8 cellular contexts compared by ENCODE assay signal in genomic region chr17:57357392-57357784, GRCh38.
A peak's percentile ranks its signal among the peaks of the same experiment; 100 is the strongest.
DNase-seq lines count a peak whose midpoint lies in the region; ATAC-seq, FAIRE-seq and TF ChIP-seq lines count a peak whose summit lies in the region.

No MANE protein-coding gene starts in this region.

- no peaks in the 10 kb centered on the region for H3K9me3 Mint-ChIP-seq in natural killer cell
- no peaks in the 10 kb centered on the region for H3K9me3 Mint-ChIP-seq in CD4-positive, alpha-beta T cell

- intact Hi-C loops in natural killer cell (cut with micrococcal nuclease): no loop called here
- intact Hi-C loops in CD4-positive, alpha-beta T cell (cut with DNase I, micrococcal nuclease): no loop called here

- CTCF ChIA-PET in CD4-positive, alpha-beta T cell (lab: Charles Lee): interaction anchor here (0.6 to 1.3 kb wide), 2 partner anchors 19 to 114 kb away, joined by 3 to 6 read pairs; no protein-coding TSS in a partner anchor

- peaks cover 6% of the 10 kb centered on the region for H4K20me1 ChIP-seq in osteoblast (ENCODE audit: insufficient read depth, low read length)

- H3K4me3 ChIP-seq in bronchial epithelial cell (ENCODE audit: low read depth, low read length) (no peak overlapping the region), osteoblast (ENCODE audit: insufficient read depth, low read length) (no peak overlapping the region)

- in situ Hi-C loops in Caki2 (cut with HindIII; ENCODE audit: low pct_unique_long_range_greater_than_20kb, low sequenced_read_pairs): no loop called here

- H3K79me2 ChIP-seq in osteoblast (ENCODE audit: insufficient read depth, low read length): no peaks in the 10 kb centered on the region

- H3K27me3 ChIP-seq in bronchial epithelial cell (ENCODE audit: control insufficient read depth, insufficient read depth, low read length) (no peaks in the 10 kb centered on the region), osteoblast (ENCODE audit: insufficient read depth, low read length) (no peaks in the 10 kb centered on the region)
- H3K27me3 ChIP-seq in CD4-positive, alpha-beta T cell (ENCODE audit: control insufficient read depth, insufficient read depth, low read length): no peaks in the 10 kb centered on the region

- POLR2A ChIA-PET in CD4-positive, alpha-beta T cell (lab: Charles Lee): interaction anchor here (1.0 kb wide), 1 partner anchor 83 kb away, joined by 3 read pairs; no protein-coding TSS in a partner anchor

- peak overlapping the region; percentile 85 for H3K4me3 Mint-ChIP-seq in natural killer cell
- H3K4me3 Mint-ChIP-seq in CD4-positive, alpha-beta T cell: no peak overlapping the region

- H2AFZ ChIP-seq in osteoblast (ENCODE audit: low read length): no peak overlapping the region

- H3K4me1 Mint-ChIP-seq in natural killer cell: peaks cover 57 to 58% of the 10 kb centered on the region in 2 donors
- H3K4me1 Mint-ChIP-seq in CD4-positive, alpha-beta T cell (ENCODE audit: low read depth): peaks cover 62% of the 10 kb centered on the region

- no peaks in the 10 kb centered on the region for H3K9me3 ChIP-seq in KOPT-K1 (ENCODE audit: insufficient read depth, low read length, poor library complexity, severe bottlenecking)
- no peaks in the 10 kb centered on the region for H3K9me3 ChIP-seq in CD4-positive, alpha-beta T cell (ENCODE audit: control insufficient read depth, low read length)
- H3K9me3 ChIP-seq in osteoblast (ENCODE audit: low read depth, low read length): no peaks in the 10 kb centered on the region

- H3K36me3 Mint-ChIP-seq in natural killer cell: no peaks in the 10 kb centered on the region
- H3K36me3 Mint-ChIP-seq in CD4-positive, alpha-beta T cell (ENCODE audit: low read depth): peaks cover 5% of the 10 kb centered on the region

- no peaks in the 10 kb centered on the region for H3K4me1 ChIP-seq in osteoblast (ENCODE audit: insufficient read depth, low read length)

- DNase-seq in Caki2 (ENCODE audit: low read depth): peak; percentile 96
- peak; percentile 67 for DNase-seq in bronchial epithelial cell (ENCODE audit: low read depth)
- DNase-seq in natural killer cell: no peak
- no peak for DNase-seq in CD4-positive, alpha-beta T cell
- no peak for DNase-seq in osteoblast (ENCODE audit: insufficient read length, low spot score, missing footprints)
- no peak for DNase-seq in SKM-1 treated with dmso at 0.1 percent for 144 hours (lab: John Stamatoyannopoulos, UW; ENCODE audit: unreplicated experiment)

- no peak for TF ChIP-seq CTCF in bronchial epithelial cell (IDR thresholded peaks at IDR 0.05; ENCODE audit: insufficient read depth, low read length, severe bottlenecking)
- TF ChIP-seq CTCF in natural killer cell (IDR thresholded peaks at IDR 0.05): no peak
- no peak for TF ChIP-seq CTCF in CD4-positive, alpha-beta T cell (IDR thresholded peaks at IDR 0.05)
- no peak for TF ChIP-seq CTCF in osteoblast (IDR thresholded peaks at IDR 0.05; ENCODE audit: extremely low read depth, low read depth, low read length)

- H3K36me3 ChIP-seq in KOPT-K1 (ENCODE audit: insufficient read depth, low read length): peaks cover 20% of the 10 kb centered on the region
- H3K36me3 ChIP-seq in bronchial epithelial cell (ENCODE audit: control insufficient read depth, insufficient read depth, low read length): no peaks in the 10 kb centered on the region
- no peaks in the 10 kb centered on the region for H3K36me3 ChIP-seq in osteoblast (ENCODE audit: insufficient read depth, low read length)

- peak overlapping the region; percentile 95 for H3K27ac ChIP-seq in KOPT-K1 (ENCODE audit: low read depth, low read length, poor library complexity, severe bottlenecking)
- H3K27ac ChIP-seq in CD4-positive, alpha-beta T cell (ENCODE audit: low read depth, low read length): no peak overlapping the region
- H3K27ac ChIP-seq in osteoblast (ENCODE audit: low read depth, low read length): no peak overlapping the region

- ATAC-seq in GM19452 (IDR thresholded peaks at IDR 0.05; ENCODE audit: unreplicated experiment) (peak; percentile 59), natural killer cell (peak in 2 of 3 donors; percentile 17 to 26)
- ATAC-seq in CD4-positive, alpha-beta T cell (ENCODE audit: poor library complexity): no peak

- H3K27ac Mint-ChIP-seq in natural killer cell: peak overlapping the region in 1 of 2 donors; percentile 80
- no peak overlapping the region for H3K27ac Mint-ChIP-seq in CD4-positive, alpha-beta T cell

- no peaks in the 10 kb centered on the region for H3K27me3 Mint-ChIP-seq in natural killer cell (ENCODE audit: low read depth in 2 of 2)
- no peaks in the 10 kb centered on the region for H3K27me3 Mint-ChIP-seq in CD4-positive, alpha-beta T cell

- H3K4me2 ChIP-seq in osteoblast (ENCODE audit: insufficient read depth, low read length): no peak overlapping the region

- FAIRE-seq in bronchial epithelial cell (lab: Jason Lieb, UNC): no peak

Comparison
In these comparisons a context has a peak if more than half of its experiments do, and no peak if none do; other contexts are left out.
1. DNase-seq: peak in Caki2 (single experiment) and bronchial epithelial cell (single experiment); none in natural killer cell (single experiment), CD4-positive, alpha-beta T cell (0 of 10), osteoblast (single experiment) and SKM-1 treated with dmso at 0.1 percent for 144 hours (single experiment).